In the genomic region with DNA sequence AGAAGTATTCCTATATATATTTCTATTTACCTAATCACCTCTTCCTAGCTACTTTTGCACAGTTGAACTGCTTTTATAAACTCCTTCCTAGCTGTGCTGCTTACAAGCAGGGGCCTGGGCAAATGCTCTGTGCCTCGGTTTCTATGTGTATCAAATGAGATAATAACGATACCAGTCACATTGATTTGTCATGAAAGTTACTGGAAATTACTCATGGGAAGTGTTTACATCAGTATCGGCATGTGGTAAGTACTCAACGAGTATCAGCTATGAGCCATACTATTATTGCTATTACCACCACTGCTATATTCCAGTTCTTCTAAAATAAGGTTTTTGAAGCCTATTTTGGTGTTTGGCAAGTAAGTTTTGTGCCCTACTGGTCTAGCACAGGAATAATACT, we compare ENCODE assay signal across 19 cellular contexts. TPM values are rescaled to one million over a fixed set of nuclear protein-coding genes. Genes with fewer than 3 reads are reported as not detected.
DNase-seq lines count a peak whose midpoint lies in the region; ATAC-seq and TF ChIP-seq lines count a peak whose summit lies in the region.
"Had no signal": no experiment of that assay in that cellular context is flagged by ENCODE, and none has a peak within 500 bp of the region (broad histone marks: within the 10 kb centered on the region; RNA-seq: fewer than 3 reads in every experiment).

No MANE protein-coding gene starts in this region.

- H3K4me3 Mint-ChIP-seq in CD14-positive monocyte: no peak overlapping the region
- H3K4me3 Mint-ChIP-seq: activated naive CD8-positive, alpha-beta T cell treated with anti-CD3 and anti-CD28 coated beads, Interleukin-2, amount 50 U/mL, for 24 hours; activated T-helper 1 cell treated with anti-CD3 and anti-CD28 coated beads, Interleukin-12 subunit alpha, Interleukin-12 subunit beta, Interleukin-2, Interleukin-4 antibody, amounts not matched to agents 30 ng/mL and 10 ng/mL and 1 ng/mL, durations not matched to agents 14 hours and 24 hours and 36 hours; naive thymus-derived CD8-positive, alpha-beta T cell had no signal

- no peaks in the 10 kb centered on the region for H4K20me1 ChIP-seq in mammary epithelial cell (ENCODE audit: insufficient read depth, low read length)

- ATAC-seq in esophagus mucosa: no peak
- ATAC-seq: activated naive CD8-positive, alpha-beta T cell treated with anti-CD3 and anti-CD28 coated beads, Interleukin-2, amount 50 U/mL, for 24 hours; naive thymus-derived CD8-positive, alpha-beta T cell had no signal

- BruUV-seq in mammary epithelial cell (replicated peaks; lab: Mats Ljungman, UMichigan): no TSS peak

- DNase-seq in HS-5 (ENCODE audit: low read depth) (peak; percentile 67), mammary epithelial cell (peak; percentile 14), iris pigment epithelial cell (ENCODE audit: low read depth) (peak; percentile 87), suprapubic skin (ENCODE audit: low spot score in 2 of 2) (no peak), CD14-positive monocyte (ENCODE audit: low spot score) (no peak), NCI-H345 treated with DMSO at 0.1 percent for 48 hours (lab: John Stamatoyannopoulos, UW; ENCODE audit: unreplicated experiment) (no peak)
- DNase-seq in activated naive CD4-positive, alpha-beta T cell treated with anti-CD3 and anti-CD28 coated beads, Interleukin-2, amount 50 U/mL, for 16 hours: no peak
- DNase-seq: activated CD8-positive, alpha-beta memory T cell treated with anti-CD3 and anti-CD28 coated beads for 24 hours; activated naive CD8-positive, alpha-beta T cell treated with anti-CD3 and anti-CD28 coated beads, Interleukin-2, amount 50 U/mL, for 24 hours; effector memory CD4-positive, alpha-beta T cell; naive thymus-derived CD8-positive, alpha-beta T cell; NCI-H1417; OCI-M1; posterior cingulate gyrus; SJCRH30 had no signal

- peaks cover 26 to 32% (median 32%) of the 10 kb centered on the region in 3 donors for H3K27me3 Mint-ChIP-seq in CD14-positive monocyte (ENCODE audit: low read depth in 3 of 3)

- no peak overlapping the region for H3K4me3 ChIP-seq in mammary epithelial cell (replicated peaks in 1 of 3; ENCODE audit: insufficient read depth in 1 of 3, low read depth in 2 of 3, low read length in 3 of 3)
- H3K4me3 ChIP-seq in suprapubic skin: no peak overlapping the region
- H3K4me3 ChIP-seq: cardiac muscle cell, SJCRH30 had no signal

- CTCF ChIA-PET in mammary epithelial cell (lab: Charles Lee; ENCODE audit: low non-redundant PET): no interaction called here

- peaks cover 13% of the 10 kb centered on the region for H3K4me1 Mint-ChIP-seq in CD14-positive monocyte

- H3K79me2 ChIP-seq in mammary epithelial cell (ENCODE audit: insufficient read depth, low read length): no peaks in the 10 kb centered on the region

- H3K9ac ChIP-seq in mammary epithelial cell (ENCODE audit: insufficient read depth, low read length): no peak overlapping the region

- in situ Hi-C loops in mammary epithelial cell (cut with MboI; ENCODE audit: low sequenced_read_pairs in 2 of 2): no loop called here

- peaks cover 0 to 2% of the 10 kb centered on the region in 2 donors for H3K36me3 Mint-ChIP-seq in CD14-positive monocyte
- H3K36me3 Mint-ChIP-seq: naive thymus-derived CD8-positive, alpha-beta T cell had no signal

- dilution Hi-C loops in mammary epithelial cell (cut with HindIII; ENCODE audit: low sequenced_read_pairs): no loop called here

- peaks cover 0 to 8% (median 2%) of the 10 kb centered on the region in 7 donors for H3K9me3 Mint-ChIP-seq in CD14-positive monocyte
- H3K9me3 Mint-ChIP-seq: activated naive CD8-positive, alpha-beta T cell treated with anti-CD3 and anti-CD28 coated beads, Interleukin-2, amount 50 U/mL, for 24 hours; activated T-helper 1 cell treated with anti-CD3 and anti-CD28 coated beads, Interleukin-12 subunit alpha, Interleukin-12 subunit beta, Interleukin-2, Interleukin-4 antibody, amounts not matched to agents 30 ng/mL and 10 ng/mL and 1 ng/mL, durations not matched to agents 14 hours and 24 hours and 36 hours; naive thymus-derived CD8-positive, alpha-beta T cell had no signal

- 97% methylated on average over 4 of the region's 4 CpGs for WGBS in mammary epithelial cell (ENCODE audit: low coverage, missing lambda C conversion rate)
- WGBS in suprapubic skin: 75% methylated on average over 4 of the region's 4 CpGs

- no peak for TF ChIP-seq EP300 in suprapubic skin (IDR thresholded peaks at IDR 0.05)

- intact Hi-C loops in mammary epithelial cell (cut with micrococcal nuclease): no loop called here
- intact Hi-C loops in CD14-positive monocyte (cut with micrococcal nuclease): no loop called here

- H3K9me3 ChIP-seq in mammary epithelial cell (replicated peaks; ENCODE audit: insufficient read depth, low read length) (no peaks in the 10 kb centered on the region), suprapubic skin (no peaks in the 10 kb centered on the region)
- H3K9me3 ChIP-seq: SJCRH30 had no signal

- no peaks in the 10 kb centered on the region for H3K27me3 ChIP-seq in mammary epithelial cell (ENCODE audit: insufficient read depth, low read length)
- H3K27me3 ChIP-seq in suprapubic skin: no peaks in the 10 kb centered on the region
- H3K27me3 ChIP-seq: cardiac muscle cell, SJCRH30 had no signal

- H3K27ac ChIP-seq in mammary epithelial cell (ENCODE audit: insufficient read depth, low read depth, low read length) (no peak overlapping the region), suprapubic skin (peak overlapping the region; percentile 54)
- H3K27ac ChIP-seq: cardiac muscle cell, SJCRH30 had no signal

- H3K36me3 ChIP-seq in mammary epithelial cell (ENCODE audit: insufficient read depth, low read length) (no peaks in the 10 kb centered on the region), suprapubic skin (no peaks in the 10 kb centered on the region)
- H3K36me3 ChIP-seq: SJCRH30 had no signal

- H2AFZ ChIP-seq in mammary epithelial cell (ENCODE audit: low read depth, low read length): no peak overlapping the region

- peaks cover 4% of the 10 kb centered on the region for H3K4me1 ChIP-seq in mammary epithelial cell (ENCODE audit: insufficient read depth, low read length)
- H3K4me1 ChIP-seq in suprapubic skin: peaks cover 50% of the 10 kb centered on the region
- H3K4me1 ChIP-seq: SJCRH30 had no signal

- TF ChIP-seq CTCF in mammary epithelial cell (conservative IDR thresholded peaks at IDR 0.05 in 1 of 2, IDR thresholded peaks at IDR 0.05 in 1 of 2; ENCODE audit: extremely low read depth in 1 of 2, insufficient read depth in 1 of 2, low read depth in 1 of 2, low read length in 2 of 2): no peak
- TF ChIP-seq CTCF in suprapubic skin (IDR thresholded peaks at IDR 0.05): no peak
- no peak for TF ChIP-seq CTCF in CD14-positive monocyte (IDR thresholded peaks at IDR 0.05)

- no peak overlapping the region for H3K4me2 ChIP-seq in mammary epithelial cell (ENCODE audit: insufficient read depth, low read depth, low read length)

- TF ChIP-seq POLR2A in suprapubic skin (IDR thresholded peaks at IDR 0.05): no peak

- no peak overlapping the region for H3K27ac Mint-ChIP-seq in CD14-positive monocyte
- H3K27ac Mint-ChIP-seq: activated naive CD8-positive, alpha-beta T cell treated with anti-CD3 and anti-CD28 coated beads, Interleukin-2, amount 50 U/mL, for 24 hours; activated T-helper 1 cell treated with anti-CD3 and anti-CD28 coated beads, Interleukin-12 subunit alpha, Interleukin-12 subunit beta, Interleukin-2, Interleukin-4 antibody, amounts not matched to agents 30 ng/mL and 10 ng/mL and 1 ng/mL, durations not matched to agents 14 hours and 24 hours and 36 hours; naive thymus-derived CD8-positive, alpha-beta T cell had no signal

RNA-seq across cellular contexts. Expression of gene LAMA4, which starts 4.9 kb away (rescaled TPM):
- total RNA-seq in mammary epithelial cell: 1 to 10 TPM in 1 of 2 donors, under 1 TPM in 1; 0.35 to 1.2 TPM
- polyA plus RNA-seq in mammary epithelial cell: 0.18 TPM
- polyA minus RNA-seq in mammary epithelial cell: not detected
- 10 to 100 TPM; 10.4 to 44.0 (median 23.6) TPM for total RNA-seq in suprapubic skin
- 8.0 TPM for total RNA-seq in esophagus mucosa
- not detected for polyA plus RNA-seq in CD14-positive monocyte
- total RNA-seq: activated T-helper 1 cell treated with anti-CD3 and anti-CD28 coated beads, Interleukin-12 subunit alpha, Interleukin-12 subunit beta, Interleukin-2, Interleukin-4 antibody, amounts not matched to agents 30 ng/mL and 10 ng/mL and 1 ng/mL, durations not matched to agents 14 hours and 24 hours and 36 hours; naive thymus-derived CD8-positive, alpha-beta T cell; T-helper 2 cell treated with Interferon-gamma antibody and Interleukin-4, amounts not matched to agents 100 ng/mL and 5 ng/mL, for 36 hours had no signal
- polyA plus RNA-seq: naive thymus-derived CD8-positive, alpha-beta T cell had no signal

Comparison
In these comparisons a context has a peak if more than half of its experiments do, and no peak if none do; other contexts are left out.
1. DNase-seq: peak in HS-5 (single experiment), mammary epithelial cell (single experiment) and iris pigment epithelial cell (single experiment); none in suprapubic skin (0 of 2), CD14-positive monocyte (single experiment), NCI-H345 treated with DMSO at 0.1 percent for 48 hours (single experiment) and activated naive CD4-positive, alpha-beta T cell treated with anti-CD3 and anti-CD28 coated beads, Interleukin-2, amount 50 U/mL, for 16 hours (single experiment).